ENCODE assay signal across 15 cellular contexts in the genomic region with DNA sequence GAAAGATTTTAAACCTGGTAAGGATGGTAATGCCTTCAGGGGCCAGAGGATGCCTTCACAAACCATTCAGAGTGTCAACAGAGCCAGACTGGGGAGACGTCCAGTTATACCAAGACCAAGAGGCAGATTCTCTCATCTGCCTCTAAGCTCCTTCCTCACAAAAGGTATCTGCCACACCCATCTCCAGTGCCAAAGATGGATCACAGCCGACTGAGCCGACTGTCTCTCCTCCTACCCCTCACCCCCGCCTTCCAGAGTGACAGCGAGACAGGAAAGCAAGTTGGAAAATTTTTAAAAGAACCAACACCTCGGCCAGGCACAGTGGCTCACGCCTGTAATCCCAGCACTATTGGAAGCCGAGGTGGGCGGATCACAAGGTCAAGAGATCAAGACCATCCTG.
A peak's percentile ranks its signal among the peaks of the same experiment; 100 is the strongest.
DNase-seq lines count a peak whose midpoint lies in the region; TF ChIP-seq lines count a peak whose summit lies in the region.
"Had no signal": no experiment of that assay in that cellular context is flagged by ENCODE, and none has a peak within 500 bp of the region (broad histone marks: within the 10 kb centered on the region; RNA-seq: fewer than 3 reads in every experiment).

No MANE protein-coding gene starts in this region.

- no peak for TF ChIP-seq POLR2A in spleen (IDR thresholded peaks at IDR 0.05)

- H3K4me1 ChIP-seq in GM23248 (ENCODE audit: insufficient read depth) (peaks cover 34% of the 10 kb centered on the region), mammary epithelial cell (ENCODE audit: insufficient read depth, low read length) (peaks cover 32% of the 10 kb centered on the region), mesenchymal stem cell (ENCODE audit: control insufficient read depth, insufficient read depth, low read depth, low read length) (peaks cover 24% of the 10 kb centered on the region), spleen (peaks cover 10 to 57% (median 36%) of the 10 kb centered on the region in 6 donors), osteoblast (ENCODE audit: insufficient read depth, low read length) (peaks cover 34% of the 10 kb centered on the region)

- peak overlapping the region in 1 of 2 experiments; percentile 58 for H3K18ac ChIP-seq in mesenchymal stem cell (ENCODE audit: low read depth in 1 of 2, low read length in 2 of 2)

- H3K4me2 ChIP-seq in GM23248 (ENCODE audit: unreplicated experiment), result no peak overlapping the region
- no peak overlapping the region for H3K4me2 ChIP-seq in mammary epithelial cell (ENCODE audit: insufficient read depth, low read depth, low read length)
- H3K4me2 ChIP-seq in mesenchymal stem cell (ENCODE audit: low read length, poor library complexity, severe bottlenecking), result no peak overlapping the region
- no peak overlapping the region for H3K4me2 ChIP-seq in osteoblast (ENCODE audit: insufficient read depth, low read length)

- H3K9me2 ChIP-seq in GM23248 (ENCODE audit: insufficient read depth), result no peaks in the 10 kb centered on the region

- peaks cover 32% of the 10 kb centered on the region for H3F3A ChIP-seq in GM23248 (ENCODE audit: insufficient read depth)

- H3K27ac ChIP-seq in GM23248, result peak overlapping the region; percentile 89
- H3K27ac ChIP-seq in mammary epithelial cell (ENCODE audit: insufficient read depth, low read depth, low read length), result peak overlapping the region; percentile 76
- H3K27ac ChIP-seq in mesenchymal stem cell (ENCODE audit: low read length, poor library complexity, severe bottlenecking), result peak overlapping the region; percentile 93
- peak overlapping the region in 4 of 8 donors; percentile 11 to 70 (median 56) for H3K27ac ChIP-seq in spleen
- no peak overlapping the region for H3K27ac ChIP-seq in osteoblast (ENCODE audit: low read depth, low read length)

- H3K79me1 ChIP-seq in mesenchymal stem cell (replicated peaks; ENCODE audit: low read length, poor library complexity, severe bottlenecking), result peaks cover 29% of the 10 kb centered on the region

- H3K9ac ChIP-seq in GM23248 (no peak overlapping the region), mammary epithelial cell (ENCODE audit: insufficient read depth, low read length) (no peak overlapping the region), mesenchymal stem cell (ENCODE audit: low read length) (no peak overlapping the region)

- H2AK5ac ChIP-seq in mesenchymal stem cell (ENCODE audit: low read length, severe bottlenecking), result peak overlapping the region; percentile 84

- no peak overlapping the region for H3K23ac ChIP-seq in mesenchymal stem cell (ENCODE audit: low read length in 2 of 2)

- H2BK120ac ChIP-seq in mesenchymal stem cell (ENCODE audit: low read depth, low read length), result peak overlapping the region; percentile 39

- H2BK5ac ChIP-seq in mesenchymal stem cell (ENCODE audit: low read depth, low read length, poor library complexity, severe bottlenecking), result no peak overlapping the region

- H3K27me3 ChIP-seq in GM23248 (replicated peaks; ENCODE audit: insufficient read depth) (no peaks in the 10 kb centered on the region), mammary epithelial cell (ENCODE audit: insufficient read depth, low read length) (no peaks in the 10 kb centered on the region), mesenchymal stem cell (ENCODE audit: control insufficient read depth in 1 of 2, insufficient read depth in 1 of 2, low read length in 2 of 2) (no peaks in the 10 kb centered on the region), spleen (replicated peaks in 1 of 7) (peaks cover 0 to 3% (median 0%) of the 10 kb centered on the region in 7 donors), osteoblast (ENCODE audit: insufficient read depth, low read length) (no peaks in the 10 kb centered on the region)
- H3K27me3 ChIP-seq: brain microvascular endothelial cell, thyroid gland had no signal

- 73 to 77% methylated on average over 9 of the region's 9 CpGs for WGBS in GM23248 (ENCODE audit: low coverage in 1 of 2, low lambda C conversion rate in 2 of 2, missing lambda C conversion rate in 2 of 2), 2 experiments
- WGBS in mammary epithelial cell (ENCODE audit: low coverage, missing lambda C conversion rate), result 63% methylated on average over 8 of the region's 9 CpGs
- WGBS in mesenchymal stem cell, result 80% methylated on average over 9 of the region's 9 CpGs
- 77 to 80% (median 80%) methylated on average over 9 of the region's 9 CpGs for WGBS in spleen, 5 donors

- no TSS peak for BruUV-seq in mammary epithelial cell (replicated peaks; lab: Mats Ljungman, UMichigan)

- H4K8ac ChIP-seq in mesenchymal stem cell (ENCODE audit: low read length), result peak overlapping the region; percentile 8

- peak overlapping the region; percentile 37 for H2BK15ac ChIP-seq in mesenchymal stem cell (ENCODE audit: low read depth, poor library complexity, severe bottlenecking)

- H3K4me3 ChIP-seq in GM23248 (no peak overlapping the region), mammary epithelial cell (replicated peaks in 1 of 3; ENCODE audit: insufficient read depth in 1 of 3, low read depth in 2 of 3, low read length in 3 of 3) (no peak overlapping the region), mesenchymal stem cell (ENCODE audit: insufficient read depth in 1 of 2, low read depth in 1 of 2, low read length in 2 of 2) (no peak overlapping the region), spleen (no peak overlapping the region), osteoblast (ENCODE audit: insufficient read depth, low read length) (no peak overlapping the region)
- H3K4me3 ChIP-seq: thyroid gland had no signal

- no peak overlapping the region for H3K14ac ChIP-seq in mesenchymal stem cell (ENCODE audit: low read length in 2 of 2)

- dilution Hi-C loops in mammary epithelial cell (cut with HindIII; ENCODE audit: low sequenced_read_pairs), result no loop called here

- H2BK12ac ChIP-seq in mesenchymal stem cell (ENCODE audit: low read length in 2 of 2), result peak overlapping the region in 1 of 2 experiments; percentile 70

- H3K36me3 ChIP-seq in GM23248 (ENCODE audit: low read depth) (no peaks in the 10 kb centered on the region), mammary epithelial cell (ENCODE audit: insufficient read depth, low read length) (no peaks in the 10 kb centered on the region), mesenchymal stem cell (ENCODE audit: control insufficient read depth in 1 of 2, insufficient read depth in 2 of 2, low read depth in 1 of 2, low read length in 2 of 2) (peaks cover 13 to 21% of the 10 kb centered on the region in 2 experiments), spleen (no peaks in the 10 kb centered on the region), osteoblast (ENCODE audit: insufficient read depth, low read length) (no peaks in the 10 kb centered on the region)
- H3K36me3 ChIP-seq: brain microvascular endothelial cell, thyroid gland had no signal

- H3K9me3 ChIP-seq in GM23248 (ENCODE audit: low read depth) (no peaks in the 10 kb centered on the region), mammary epithelial cell (replicated peaks; ENCODE audit: insufficient read depth, low read length) (no peaks in the 10 kb centered on the region), mesenchymal stem cell (ENCODE audit: control insufficient read depth, low read length) (no peaks in the 10 kb centered on the region), spleen (no peaks in the 10 kb centered on the region), osteoblast (ENCODE audit: low read depth, low read length) (no peaks in the 10 kb centered on the region)
- H3K9me3 ChIP-seq: thyroid gland had no signal

- no peak for TF ChIP-seq CTCF in mammary epithelial cell (conservative IDR thresholded peaks at IDR 0.05 in 1 of 2, IDR thresholded peaks at IDR 0.05 in 1 of 2; ENCODE audit: extremely low read depth in 1 of 2, insufficient read depth in 1 of 2, low read depth in 1 of 2, low read length in 2 of 2)
- no peak for TF ChIP-seq CTCF in spleen (IDR thresholded peaks at IDR 0.05 in 8 of 11, conservative IDR thresholded peaks at IDR 0.05 in 3 of 11)
- TF ChIP-seq CTCF in osteoblast (IDR thresholded peaks at IDR 0.05; ENCODE audit: extremely low read depth, low read depth, low read length), result no peak

- no peaks in the 10 kb centered on the region for H4K20me1 ChIP-seq in GM23248 (ENCODE audit: insufficient read depth)
- H4K20me1 ChIP-seq in mammary epithelial cell (ENCODE audit: insufficient read depth, low read length), result no peaks in the 10 kb centered on the region
- H4K20me1 ChIP-seq in osteoblast (ENCODE audit: insufficient read depth, low read length), result no peaks in the 10 kb centered on the region

- H4K91ac ChIP-seq in mesenchymal stem cell (ENCODE audit: low read length), result peak overlapping the region; percentile 14

- H3K79me2 ChIP-seq in GM23248 (ENCODE audit: insufficient read depth), result no peaks in the 10 kb centered on the region
- H3K79me2 ChIP-seq in mammary epithelial cell (ENCODE audit: insufficient read depth, low read length), result no peaks in the 10 kb centered on the region
- H3K79me2 ChIP-seq in osteoblast (ENCODE audit: insufficient read depth, low read length), result no peaks in the 10 kb centered on the region

- no peak for DNase-seq in GM23248
- DNase-seq in mammary epithelial cell, result no peak
- no peak for DNase-seq in mesenchymal stem cell
- DNase-seq in spleen, result peak; percentile 36
- DNase-seq in NCI-H1694 treated with DMSO at 0.1 percent for 48 hours (lab: John Stamatoyannopoulos, UW), result no peak
- DNase-seq in cerebellum (ENCODE audit: low spot score), result no peak
- no peak for DNase-seq in 8988T
- no peak for DNase-seq in osteoblast (ENCODE audit: insufficient read length, low spot score, missing footprints)
- DNase-seq: brain microvascular endothelial cell; CD8-positive, alpha-beta memory T cell; DMS79 treated with DMSO at 0.1 percent for 48 hours; immature natural killer cell; natural killer cell; NCI-H1436 treated with DMSO at 0.1 percent for 48 hours had no signal

- H2AFZ ChIP-seq in GM23248 (no peak overlapping the region), mammary epithelial cell (ENCODE audit: low read depth, low read length) (peak overlapping the region; percentile 77), mesenchymal stem cell (ENCODE audit: low read depth, low read length) (no peak overlapping the region), osteoblast (ENCODE audit: low read length) (no peak overlapping the region)

- CTCF ChIA-PET in mammary epithelial cell (lab: Charles Lee; ENCODE audit: low non-redundant PET), result interaction anchor here (0.6 kb wide), 1 partner anchor 81 kb away, joined by 8 read pairs; no protein-coding TSS in a partner anchor

- peak overlapping the region; percentile 48 to 54 for H3K4ac ChIP-seq in mesenchymal stem cell (ENCODE audit: low read depth in 1 of 2, low read length in 2 of 2)

- in situ Hi-C loops in GM23248 (cut with MboI) (no loop called here), mammary epithelial cell (cut with MboI; ENCODE audit: low sequenced_read_pairs in 2 of 2) (no loop called here)

- intact Hi-C loops in mammary epithelial cell (cut with micrococcal nuclease), result loop anchor here (1.0 to 5.0 kb wide), 3 partner anchors 18 to 80 kb away; a partner anchor contains a TSS
- intact Hi-C loops in spleen (cut with DNase I; ENCODE audit: low total_unique reads), result no loop called here
